1 cellular context compared by ENCODE assay signal in genomic region chr11:123258877-123259276, GRCh38.
TF ChIP-seq lines count a peak whose summit lies in the region.

No MANE protein-coding gene starts in this region.

TF ChIP-seq in GM12878, 131 proteins besides CTCF, POLR2A, EP300 and RAD21 (continued from another document):
- no peak for TF ChIP-seq ZBTB40 (IDR thresholded peaks at IDR 0.05; ENCODE audit: borderline replicate concordance)
- no peak for TF ChIP-seq ZNF622 (IDR thresholded peaks at IDR 0.05)
- no peak for TF ChIP-seq BHLHE40 (IDR thresholded peaks at IDR 0.05; ENCODE audit: borderline replicate concordance in 1 of 2, low read depth in 2 of 2, low read length in 1 of 2)
- no peak for TF ChIP-seq KLF5 (IDR thresholded peaks at IDR 0.05; ENCODE audit: partially characterized antibody)
- TF ChIP-seq CHD4 (IDR thresholded peaks at IDR 0.05), result no peak
- no peak for TF ChIP-seq IRF4 (IDR thresholded peaks at IDR 0.05; ENCODE audit: low read depth, low read length)
- no peak for TF ChIP-seq STAT1 (conservative IDR thresholded peaks at IDR 0.05)
- TF ChIP-seq GABPA (IDR thresholded peaks at IDR 0.05; ENCODE audit: low read depth), result peak; percentile 64; the same call in 1 of the 2 replicates
- TF ChIP-seq BCL11A (IDR thresholded peaks at IDR 0.05; ENCODE audit: low read depth, low read length), result no peak
- no peak for TF ChIP-seq HCFC1 (IDR thresholded peaks at IDR 0.05; ENCODE audit: low read length)
- TF ChIP-seq CBFB (IDR thresholded peaks at IDR 0.05; ENCODE audit: low read depth), result peak; percentile 70; the same call in 1 of the 2 replicates
- no peak for TF ChIP-seq PML (IDR thresholded peaks at IDR 0.05; ENCODE audit: low read length)
- 0 out of 4 replicates have a peak, but pooled peaks of 1 of the 2 experiments have one; percentile 2 for TF ChIP-seq SRF (IDR thresholded peaks at IDR 0.05; ENCODE audit: low read depth in 2 of 2, low read length in 2 of 2)
- TF ChIP-seq E4F1 (IDR thresholded peaks at IDR 0.05; ENCODE audit: borderline replicate concordance, partially characterized antibody), result no peak
- no peak for TF ChIP-seq STAT3 (IDR thresholded peaks at IDR 0.05; ENCODE audit: low read depth, low read length)
- peak; percentile 83 for TF ChIP-seq EED (IDR thresholded peaks at IDR 0.05; ENCODE audit: low read depth)
- TF ChIP-seq MTA3 (IDR thresholded peaks at IDR 0.05; ENCODE audit: borderline replicate concordance, low read length), result no peak
- TF ChIP-seq NR2C2 (IDR thresholded peaks at IDR 0.05; ENCODE audit: borderline replicate concordance, control insufficient read depth, insufficient read length, low read depth), result no peak
- TF ChIP-seq TCF3 (IDR thresholded peaks at IDR 0.05; ENCODE audit: borderline replicate concordance, insufficient read depth, low read depth, low read length), result peak; percentile 79; the same call in 1 of the 2 replicates
- TF ChIP-seq RUNX3 (IDR thresholded peaks at IDR 0.05; ENCODE audit: low read length), result peak; percentile 89
- 0 out of 2 replicates have a peak, but pooled peaks have one; percentile 17 for TF ChIP-seq IKZF1 (conservative IDR thresholded peaks at IDR 0.05)
- no peak for TF ChIP-seq TBL1XR1 (IDR thresholded peaks at IDR 0.05; ENCODE audit: low read depth, low read length)
- TF ChIP-seq KDM1A (IDR thresholded peaks at IDR 0.05; ENCODE audit: borderline replicate concordance), result no peak
- TF ChIP-seq ATF2 (IDR thresholded peaks at IDR 0.05; ENCODE audit: low read length), result peak; percentile 47; the same call in 1 of the 2 replicates
- no peak for TF ChIP-seq WRNIP1 (IDR thresholded peaks at IDR 0.05; ENCODE audit: borderline replicate concordance, low read depth, low read length)
- peak; percentile 72; the same call in 1 of the 2 replicates for TF ChIP-seq TCF12 (IDR thresholded peaks at IDR 0.05; ENCODE audit: low read depth, low read length)
- TF ChIP-seq REST (IDR thresholded peaks at IDR 0.05; ENCODE audit: low read depth, low read length), result no peak
- no peak for TF ChIP-seq RAD51 (IDR thresholded peaks at IDR 0.05)
- TF ChIP-seq CHD2 (IDR thresholded peaks at IDR 0.05; ENCODE audit: borderline replicate concordance, low read depth, low read length), result no peak
- no peak for TF ChIP-seq MYC (IDR thresholded peaks at IDR 0.05; ENCODE audit: insufficient read depth, insufficient read length, insufficient replicate concordance, low read length, severe bottlenecking)
- TF ChIP-seq RCOR1 (conservative IDR thresholded peaks at IDR 0.05; ENCODE audit: low read depth, low read length), result no peak
- no peak for TF ChIP-seq KAT2A (conservative IDR thresholded peaks at IDR 0.05; ENCODE audit: control insufficient read depth, low read depth, low read length)
- TF ChIP-seq MLLT1 (IDR thresholded peaks at IDR 0.05), result no peak
- no peak for TF ChIP-seq POLR2AphosphoS5 (IDR thresholded peaks at IDR 0.05; ENCODE audit: low read length)
- TF ChIP-seq MXI1 (IDR thresholded peaks at IDR 0.05; ENCODE audit: low read depth, low read length), result no peak
- peak; percentile 16 to 18; a peak in 2 of 4 replicates for TF ChIP-seq IKZF2 (IDR thresholded peaks at IDR 0.05)
- no peak for TF ChIP-seq CEBPZ (IDR thresholded peaks at IDR 0.05; ENCODE audit: low read depth, low read length)
- no peak for TF ChIP-seq POLR2AphosphoS2 (IDR thresholded peaks at IDR 0.05; ENCODE audit: low read depth, low read length)
- peak; percentile 66 for TF ChIP-seq NFIC (IDR thresholded peaks at IDR 0.05; ENCODE audit: low read depth, low read length)
TF ChIP-seq in GM12878: peak in this region for 13.
